Comparison of ENCODE assay signal across 9 cellular contexts in genomic region chr20:37567671-37568588, GRCh38. TPM values are rescaled to one million over a fixed set of nuclear protein-coding genes. Genes with fewer than 3 reads are reported as not detected.
DNase-seq lines count a peak whose midpoint lies in the region; ATAC-seq and TF ChIP-seq lines count a peak whose summit lies in the region.
"Had no signal": no experiment of that assay in that cellular context is flagged by ENCODE, and none has a peak within 500 bp of the region (broad histone marks: within the 10 kb centered on the region; RNA-seq: fewer than 3 reads in every experiment).

No MANE protein-coding gene starts in this region.

- H2AFZ ChIP-seq in DND-41 (ENCODE audit: low read depth, low read length) (peak overlapping the region; percentile 63; the same call in 1 of the 2 replicates), Karpas-422 (ENCODE audit: low read length) (no peak overlapping the region)

- H3K27me3 ChIP-seq in DND-41 (ENCODE audit: insufficient read depth, low read length, poor library complexity) (peaks cover 32% of the 10 kb centered on the region), Karpas-422 (ENCODE audit: low read length) (no peaks in the 10 kb centered on the region)

- TF ChIP-seq CTCF in DND-41 (IDR thresholded peaks at IDR 0.05; ENCODE audit: borderline replicate concordance, extremely low read depth, low read length, poor library complexity, severe bottlenecking): no peak

- H3K36me3 ChIP-seq in DND-41 (ENCODE audit: insufficient read depth, low read length) (no peaks in the 10 kb centered on the region), Karpas-422 (ENCODE audit: insufficient read depth, low read length) (no peaks in the 10 kb centered on the region)

- H3K9me2 ChIP-seq in Karpas-422 (replicated peaks; ENCODE audit: insufficient read depth, low read length): no peaks in the 10 kb centered on the region

- no peaks in the 10 kb centered on the region for H3K79me2 ChIP-seq in DND-41 (ENCODE audit: insufficient read depth, low read length)
- H3K79me2 ChIP-seq in Karpas-422 (ENCODE audit: low read length): no peaks in the 10 kb centered on the region

- H3K27ac ChIP-seq in DND-41 (ENCODE audit: low read length): no peak overlapping the region
- H3K27ac ChIP-seq in Karpas-422 (ENCODE audit: low read length): no peak overlapping the region

- DNase-seq in DND-41: peak; percentile 63
- no peak for DNase-seq in Karpas-422
- DNase-seq in OCI-M1 (lab: John Stamatoyannopoulos, UW): peak; percentile 87
- DNase-seq in islet precursor cell: peak; percentile 49
- DNase-seq in hypothalamus (lab: John Stamatoyannopoulos, UW): no peak

- peak; percentile 72 for ATAC-seq in DND-41 (ENCODE audit: insufficient read depth, low read depth)
- ATAC-seq in HG03442 (IDR thresholded peaks at IDR 0.05; ENCODE audit: unreplicated experiment): no peak
- ATAC-seq in HG02852 (IDR thresholded peaks at IDR 0.05; ENCODE audit: unreplicated experiment): no peak
- no peak for ATAC-seq in GM19463 (IDR thresholded peaks at IDR 0.05; ENCODE audit: unreplicated experiment)

- no peaks in the 10 kb centered on the region for H3K9me3 ChIP-seq in DND-41 (ENCODE audit: insufficient read depth, low read length, severe bottlenecking)
- no peaks in the 10 kb centered on the region for H3K9me3 ChIP-seq in Karpas-422 (ENCODE audit: low read length)

- peak overlapping the region; percentile 54 for H3K4me2 ChIP-seq in DND-41 (ENCODE audit: insufficient read depth, low read length)
- H3K4me2 ChIP-seq in Karpas-422 (ENCODE audit: low read depth, low read length, poor library complexity, severe bottlenecking): peak overlapping the region; percentile 44

- H3K4me3 ChIP-seq in DND-41 (ENCODE audit: low read depth in 1 of 2, low read length in 2 of 2): peak overlapping the region in 1 of 2 experiments; percentile 41; a peak in 2 of 4 replicates
- H3K4me3 ChIP-seq in Karpas-422 (ENCODE audit: low read length): peak overlapping the region; percentile 27; the same call in 1 of the 2 replicates

- H3K4me1 ChIP-seq in DND-41 (ENCODE audit: insufficient read depth, low read length) (peaks cover 29% of the 10 kb centered on the region), Karpas-422 (ENCODE audit: low read length) (peaks cover 11% of the 10 kb centered on the region)

- H3K9ac ChIP-seq in DND-41 (ENCODE audit: low read depth, low read length) (no peak overlapping the region), Karpas-422 (ENCODE audit: low read length) (no peak overlapping the region)

- H4K20me1 ChIP-seq in DND-41 (ENCODE audit: insufficient read depth, low read length) (peaks cover 14% of the 10 kb centered on the region; the same call in 1 of the 2 replicates), Karpas-422 (ENCODE audit: insufficient read depth, low read depth, low read length) (peaks cover 3% of the 10 kb centered on the region; the same call in 1 of the 2 replicates)

RNA-seq across cellular contexts. Expression of gene BLCAP, which starts 40.3 kb away (rescaled TPM):
- 119 TPM in 2 replicates for total RNA-seq in Karpas-422 (2014; rRNA removed; shearing (Covaris generic); ENCODE audit: low replicate concordance)

RNA-seq across cellular contexts. Expression of gene NNAT, which starts 46.9 kb away (rescaled TPM):
- not detected in 2 replicates for total RNA-seq in Karpas-422 (2014; rRNA removed; shearing (Covaris generic); ENCODE audit: low replicate concordance)
- total RNA-seq: T-helper 1 cell treated with Interleukin-12 subunit alpha and Interleukin-12 subunit beta and Interleukin-4 antibody, amounts not matched to agents 30 ng/mL and 1 ng/mL, for 36 hours had no signal

Comparison
In these comparisons a context has a peak if more than half of its experiments do, and no peak if none do; other contexts are left out.
1. DNase-seq: peak in DND-41 (single experiment), OCI-M1 (single experiment) and islet precursor cell (single experiment); none in Karpas-422 (single experiment) and hypothalamus (0 of 51).